27 cellular contexts compared by ENCODE assay signal in the genomic region with DNA sequence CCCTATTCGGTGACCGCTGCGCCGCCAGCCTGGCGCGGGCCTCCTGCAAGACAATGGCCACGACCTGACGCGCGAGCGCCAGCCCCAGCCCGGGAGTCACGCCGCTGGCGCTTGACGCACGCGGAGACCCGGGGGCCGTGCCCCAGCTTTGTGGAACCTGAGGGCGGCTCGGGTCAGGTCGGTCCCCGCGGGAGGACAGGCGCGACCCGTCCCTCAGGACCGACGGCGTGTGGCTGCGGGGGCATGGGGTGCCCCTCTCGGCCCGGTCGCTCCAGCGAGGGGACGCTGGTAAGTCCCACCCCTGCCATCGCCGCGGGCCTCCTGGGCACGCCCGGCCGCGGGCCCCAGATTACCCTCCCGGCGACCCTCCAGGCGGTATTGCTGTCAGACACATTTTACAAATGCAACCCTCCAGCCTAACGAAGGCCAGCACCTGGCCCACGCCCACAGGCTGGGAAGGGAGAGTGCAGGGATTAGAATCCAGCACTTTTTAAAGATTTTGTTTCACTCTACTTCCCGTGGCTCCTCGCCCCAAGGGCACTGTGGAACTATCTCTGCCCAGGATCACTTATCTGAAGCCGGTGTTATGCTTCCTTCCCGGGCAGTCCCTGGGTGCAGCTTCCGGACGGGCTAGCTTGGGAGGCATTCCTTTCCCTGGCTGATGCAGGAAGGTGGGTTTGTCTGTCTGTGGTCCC. TPM values are rescaled to one million over a fixed set of nuclear protein-coding genes. Genes with fewer than 3 reads are reported as not detected.
DNase-seq lines count a peak whose midpoint lies in the region; TF ChIP-seq lines count a peak whose summit lies in the region.
"Had no signal": no experiment of that assay in that cellular context is flagged by ENCODE, and none has a peak within 500 bp of the region (broad histone marks: within the 10 kb centered on the region; RNA-seq: fewer than 3 reads in every experiment).

No MANE protein-coding gene starts in this region.

- no peak overlapping the region for H2BK5ac ChIP-seq in H9 (ENCODE audit: insufficient read length, low read length)

- H3T11ph ChIP-seq in H9 (ENCODE audit: low read length) = no peak overlapping the region

- no peak overlapping the region for H3K18ac ChIP-seq in H9 (ENCODE audit: insufficient read length, low read depth, low read length)

- no peak overlapping the region for H3K4me2 ChIP-seq in H9 (ENCODE audit: insufficient read depth, insufficient read length, low read length)

- H4K91ac ChIP-seq in H9 (ENCODE audit: insufficient read length, low read depth, low read length) = no peak overlapping the region

- H2AFZ ChIP-seq in H9 (ENCODE audit: low read length) = no peak overlapping the region

- H2BK15ac ChIP-seq in H9 (ENCODE audit: low read depth, low read length) = no peak overlapping the region

- no peak overlapping the region for H2BK120ac ChIP-seq in H9 (ENCODE audit: low read depth, low read length, poor library complexity, severe bottlenecking)

- no peak overlapping the region for H3K56ac ChIP-seq in H9 (ENCODE audit: insufficient read length, low read depth, low read length)

- no peak overlapping the region for H2BK20ac ChIP-seq in H9 (ENCODE audit: low read depth, low read length, poor library complexity, severe bottlenecking)

- no peak overlapping the region for H4K8ac ChIP-seq in H9 (replicated peaks; ENCODE audit: insufficient read length, low read depth, low read length)

- H3K4me1 ChIP-seq in H9 (ENCODE audit: insufficient read depth, low read length) = peaks cover 5% of the 10 kb centered on the region; the same call in 1 of the 2 replicates
- H3K4me1 ChIP-seq: BE2C, colonic mucosa had no signal

- peaks cover 4 to 10% (median 5%) of the 10 kb centered on the region in 3 experiments; a peak in 5 of 7 replicates for H3K36me3 Mint-ChIP-seq in H9 (ENCODE audit: insufficient read depth in 1 of 3, low read depth in 3 of 3)

- no CpG with 5 or more reads among the region's 55 CpGs for WGBS in H9 (ENCODE audit: extremely low coverage, insufficient read length, low lambda C conversion rate)

- TF ChIP-seq CTCF in H9 (conservative IDR thresholded peaks at IDR 0.05) = no peak

- H3K27ac ChIP-seq in H9 (ENCODE audit: insufficient read length, low read depth, low read length) = no peak overlapping the region
- H3K27ac ChIP-seq: colonic mucosa, upper lobe of left lung had no signal

- H3K27me3 ChIP-seq in H9 (ENCODE audit: insufficient read depth, low read length) = no peaks in the 10 kb centered on the region
- H3K27me3 ChIP-seq: BE2C, colonic mucosa, upper lobe of left lung had no signal

- H3K14ac ChIP-seq in H9 (ENCODE audit: insufficient read depth, low read length) = no peak overlapping the region

- no peak overlapping the region for H3K4me3 Mint-ChIP-seq in H9
- H3K4me3 Mint-ChIP-seq: activated CD8-positive, alpha-beta T cell treated with anti-CD3 and anti-CD28 coated beads, Interleukin-2, amount 10 ng/mL, durations not matched to agents 7 days and 5 days; activated naive CD4-positive, alpha-beta T cell treated with anti-CD3 and anti-CD28 coated beads, Interleukin-2, amount 50 U/mL, for 24 hours; CD8-positive, alpha-beta T cell; natural killer cell treated with Interleukin-12 subunit alpha and Interleukin-12 subunit beta and Interleukin-15 and Interleukin-18, amount 100 ng/mL, for 72 hours had no signal

- H3K79me2 ChIP-seq in H9 (ENCODE audit: insufficient read depth, low read length) = no peaks in the 10 kb centered on the region

- no peak overlapping the region for H4K5ac ChIP-seq in H9 (ENCODE audit: insufficient read length, low read depth, low read length)

- peaks cover 9 to 10% of the 10 kb centered on the region in 2 experiments for H3K9me3 Mint-ChIP-seq in H9

- H3K27me3 Mint-ChIP-seq in H9 (ENCODE audit: low read depth) = no peaks in the 10 kb centered on the region
- H3K27me3 Mint-ChIP-seq: activated naive CD4-positive, alpha-beta T cell treated with anti-CD3 and anti-CD28 coated beads, Interleukin-2, amount 50 U/mL, for 24 hours had no signal

- peaks cover 8% of the 10 kb centered on the region for H3K9me3 ChIP-seq in H9 (ENCODE audit: control insufficient read depth, low read depth, low read length)
- H3K9me3 ChIP-seq: BE2C, colonic mucosa had no signal

- peak overlapping the region in 1 of 3 experiments; percentile 65; a peak in 1 of 7 replicates for H3K27ac Mint-ChIP-seq in H9
- H3K27ac Mint-ChIP-seq: activated CD8-positive, alpha-beta T cell treated with anti-CD3 and anti-CD28 coated beads, Interleukin-2, amount 10 ng/mL, durations not matched to agents 7 days and 5 days; activated naive CD4-positive, alpha-beta T cell treated with anti-CD3 and anti-CD28 coated beads, Interleukin-2, amount 50 U/mL, for 24 hours; activated T-helper 2 cell treated with anti-CD3 and anti-CD28 coated beads, Interferon-gamma antibody, Interleukin-2, Interleukin-4, amounts not matched to agents 10 μg/mL and 5 μg/mL and 100 μg/mL, durations not matched to agents 14 hours and 24 hours and 36 hours; CD8-positive, alpha-beta T cell; natural killer cell treated with Interleukin-12 subunit alpha and Interleukin-12 subunit beta and Interleukin-15 and Interleukin-18, amount 100 ng/mL, for 72 hours had no signal

- no peak overlapping the region for H3K4ac ChIP-seq in H9 (ENCODE audit: low read depth, low read length)

- no peaks in the 10 kb centered on the region for H3K23me2 ChIP-seq in H9 (ENCODE audit: insufficient read length, low read depth, low read length, poor library complexity, severe bottlenecking)

- no peak overlapping the region for H2AK5ac ChIP-seq in H9 (ENCODE audit: insufficient read length, low read length)

- no peak overlapping the region for H3K23ac ChIP-seq in H9 (ENCODE audit: insufficient read length, low read depth, low read length)

- DNase-seq in H9 (peak; percentile 32), astrocyte of the hippocampus (ENCODE audit: low read depth, low spot score) (peak; percentile 28), globus pallidus (ENCODE audit: low spot score) (peak; percentile 5), retina (peak; percentile 86), NOMO-1 treated with dmso at 0.1 percent for 144 hours (lab: John Stamatoyannopoulos, UW; ENCODE audit: unreplicated experiment) (no peak), NCI-H146 (lab: John Stamatoyannopoulos, UW) (no peak), NAMALWA (ENCODE audit: low spot score) (no peak), NCI-H2081 treated with DMSO at 0.1 percent for 48 hours (lab: John Stamatoyannopoulos, UW) (no peak)
- DNase-seq: activated CD8-positive, alpha-beta T cell treated with anti-CD3 and anti-CD28 coated beads, Interleukin-2, amount 10 ng/mL, durations not matched to agents 7 days and 5 days; BE2C; CD8-positive, alpha-beta T cell; colonic mucosa; effector memory CD4-positive, alpha-beta T cell; GOT3; kidney glomerular epithelial cell; mammary epithelial cell; NCI-H1417 treated with DMSO at 0.1 percent for 48 hours; NCI-H2081; NCI-H2227 treated with DMSO at 0.1 percent for 48 hours; NCI-H526 treated with DMSO at 0.1 percent for 48 hours; NK-92 treated with Interleukin-12 subunit alpha and Interleukin-12 subunit beta, amount 100 ng/mL, for 24 hours; PC-3; T-helper 2 cell had no signal

- no peaks in the 10 kb centered on the region for H3K79me1 ChIP-seq in H9 (ENCODE audit: insufficient read depth, low read depth, low read length, poor library complexity, severe bottlenecking)

- no peak overlapping the region for H2BK12ac ChIP-seq in H9 (ENCODE audit: insufficient read length, low read depth, low read length)

- no peak overlapping the region for H3K9ac ChIP-seq in H9 (ENCODE audit: extremely low read depth, insufficient read length, low read length)

- H3K4me1 Mint-ChIP-seq in H9 = peaks cover 9 to 18% of the 10 kb centered on the region in 2 experiments
- H3K4me1 Mint-ChIP-seq: activated naive CD4-positive, alpha-beta T cell treated with anti-CD3 and anti-CD28 coated beads, Interleukin-2, amount 50 U/mL, for 24 hours had no signal

- no peaks in the 10 kb centered on the region for H4K20me1 ChIP-seq in H9 (ENCODE audit: control insufficient read depth, insufficient read depth, insufficient read length)

RNA-seq across cellular contexts. Expression of a gene that starts 35.6 kb away (rescaled TPM):
- total RNA-seq in H9 (2021) = 57.1 and 59.1 TPM in 2 replicates
- total RNA-seq: activated CD8-positive, alpha-beta T cell treated with anti-CD3 and anti-CD28 coated beads, Interleukin-2, amount 10 ng/mL, durations not matched to agents 7 days and 5 days; CD8-positive, alpha-beta T cell; natural killer cell treated with Interleukin-12 subunit alpha and Interleukin-12 subunit beta and Interleukin-15 and Interleukin-18, amount 100 ng/mL, for 72 hours had no signal

Comparison
In these comparisons a context has a peak if more than half of its experiments do, and no peak if none do; other contexts are left out.
1. DNase-seq: peak in H9 (single experiment), astrocyte of the hippocampus (single experiment), globus pallidus (single experiment) and retina (single experiment); none in NOMO-1 treated with dmso at 0.1 percent for 144 hours (single experiment), NCI-H146 (single experiment), NAMALWA (single experiment) and NCI-H2081 treated with DMSO at 0.1 percent for 48 hours (single experiment).